In genomic region chr19:47310323-47310722, GRCh38 we compare ENCODE assay signal across 25 cellular contexts. TPM values are rescaled to one million over a fixed set of nuclear protein-coding genes. Genes with fewer than 3 reads are reported as not detected.
DNase-seq lines count a peak whose midpoint lies in the region; ATAC-seq and TF ChIP-seq lines count a peak whose summit lies in the region.
"Had no signal": no experiment of that assay in that cellular context is flagged by ENCODE, and none has a peak within 500 bp of the region (broad histone marks: within the 10 kb centered on the region; RNA-seq: fewer than 3 reads in every experiment).

No MANE protein-coding gene starts in this region.

- intact Hi-C loops in left ventricle myocardium inferior (cut with micrococcal nuclease): no loop called here
- intact Hi-C loops in Right ventricle myocardium superior (cut with DNase I): no loop called here
- intact Hi-C loops in upper lobe of right lung (cut with DNase I): no loop called here
- intact Hi-C loops in sciatic nerve (cut with DNase I): no loop called here

- H3K4me3 Mint-ChIP-seq in mesothelial cell of epicardium: no peak overlapping the region
- H3K4me3 Mint-ChIP-seq: T-helper 2 cell treated with Interferon-gamma antibody and Interleukin-4, amounts not matched to agents 5 μg/mL and 100 μg/mL, for 36 hours; type B pancreatic cell had no signal

- peaks cover 5% of the 10 kb centered on the region for H3K4me1 ChIP-seq in left ventricle myocardium inferior
- H3K4me1 ChIP-seq in upper lobe of right lung: peaks cover 10% of the 10 kb centered on the region
- H3K4me1 ChIP-seq: foreskin keratinocyte had no signal

- DNase-seq in left ventricle myocardium inferior (no peak), Right ventricle myocardium superior (no peak), mesothelial cell of epicardium (ENCODE audit: low spot score in 2 of 2, unreplicated experiment in 2 of 2) (no peak), upper lobe of right lung (no peak), sciatic nerve (ENCODE audit: low spot score) (no peak)
- DNase-seq: activated CD4-positive, alpha-beta T cell treated with anti-CD3 and anti-CD28 coated beads, Interleukin-2, amount 50 U/mL, for 1 hour; Calu3; effector CD4-positive, alpha-beta T cell; occipital lobe; stimulated activated CD4-positive, alpha-beta T cell treated with anti-CD3 and anti-CD28 coated beads, Interleukin-12 subunit alpha, Interleukin-12 subunit beta, amount 100 ng/mL, for 4 hours; stimulated activated CD4-positive, alpha-beta T cell treated with anti-CD3 and anti-CD28 coated beads, Interleukin-4, amount 100 ng/mL, for 4 hours; stimulated activated naive CD8-positive, alpha-beta T cell treated with anti-CD3 and anti-CD28 coated beads, Interleukin-15, Interleukin-2, amounts not matched to agents 100 U/mL and 50 U/mL, for 24 hours; WERI-Rb-1 had no signal

- TF ChIP-seq CTCF in left ventricle myocardium inferior (IDR thresholded peaks at IDR 0.05; ENCODE audit: borderline replicate concordance): no peak
- no peak for TF ChIP-seq CTCF in mesothelial cell of epicardium (IDR thresholded peaks at IDR 0.05; ENCODE audit: unreplicated experiment)
- no peak for TF ChIP-seq CTCF in upper lobe of right lung (IDR thresholded peaks at IDR 0.05)

- peak overlapping the region; percentile 59 for H3K27ac Mint-ChIP-seq in mesothelial cell of epicardium
- H3K27ac Mint-ChIP-seq: T-helper 2 cell treated with Interferon-gamma antibody and Interleukin-4, amounts not matched to agents 5 μg/mL and 100 μg/mL, for 36 hours had no signal

- H3K9me3 Mint-ChIP-seq in mesothelial cell of epicardium: no peaks in the 10 kb centered on the region
- H3K9me3 Mint-ChIP-seq: activated naive CD4-positive, alpha-beta T cell treated with anti-CD3 and anti-CD28 coated beads, Interleukin-2, amount 50 U/mL, for 72 hours; T-helper 2 cell treated with Interferon-gamma antibody and Interleukin-4, amounts not matched to agents 5 μg/mL and 100 μg/mL, for 36 hours had no signal

- H3K9me3 ChIP-seq in left ventricle myocardium inferior (replicated peaks) (no peaks in the 10 kb centered on the region), upper lobe of right lung (no peaks in the 10 kb centered on the region)
- H3K9me3 ChIP-seq: BLaER1 had no signal

- H3K36me3 ChIP-seq in left ventricle myocardium inferior (no peaks in the 10 kb centered on the region), upper lobe of right lung (no peaks in the 10 kb centered on the region)
- H3K36me3 ChIP-seq: BLaER1, WERI-Rb-1 had no signal

- peaks cover 4% of the 10 kb centered on the region for H3K27me3 Mint-ChIP-seq in mesothelial cell of epicardium (ENCODE audit: low read depth)

- ATAC-seq in Right ventricle myocardium superior (ENCODE audit: poor library complexity) (no peak), upper lobe of right lung (no peak), sciatic nerve (no peak), GM18511 (IDR thresholded peaks at IDR 0.05; ENCODE audit: unreplicated experiment) (no peak)
- ATAC-seq: activated naive CD4-positive, alpha-beta T cell treated with anti-CD3 and anti-CD28 coated beads, Interleukin-2, amount 50 U/mL, for 72 hours; foreskin keratinocyte; stimulated activated naive CD8-positive, alpha-beta T cell treated with anti-CD3 and anti-CD28 coated beads, Interleukin-15, Interleukin-2, amounts not matched to agents 100 U/mL and 50 U/mL, for 24 hours had no signal

- peak overlapping the region; percentile 35 for H3K4me3 ChIP-seq in left ventricle myocardium inferior
- H3K4me3 ChIP-seq in upper lobe of right lung: peak overlapping the region; percentile 34
- H3K4me3 ChIP-seq: BLaER1, lung had no signal

- peaks cover 12% of the 10 kb centered on the region for H3K4me1 Mint-ChIP-seq in mesothelial cell of epicardium

- no peaks in the 10 kb centered on the region for H3K36me3 Mint-ChIP-seq in mesothelial cell of epicardium
- H3K36me3 Mint-ChIP-seq: activated naive CD4-positive, alpha-beta T cell treated with anti-CD3 and anti-CD28 coated beads, Interleukin-2, amount 50 U/mL, for 72 hours; type B pancreatic cell had no signal

- H3K27ac ChIP-seq in left ventricle myocardium inferior (replicated peaks) (no peak overlapping the region), upper lobe of right lung (peak overlapping the region; percentile 55)
- H3K27ac ChIP-seq: BLaER1, foreskin keratinocyte, KMS-11, WERI-Rb-1 had no signal

- H3K27me3 ChIP-seq in left ventricle myocardium inferior (ENCODE audit: low read depth) (peaks cover 48% of the 10 kb centered on the region), upper lobe of right lung (no peaks in the 10 kb centered on the region)

RNA-seq across cellular contexts. Expression of gene C5AR1, which starts 0.7 kb away (rescaled TPM):
- total RNA-seq in left ventricle myocardium inferior (3.9 TPM), Right ventricle myocardium superior (3.4 TPM), mesothelial cell of epicardium (0.47 to 1.2 TPM (median 0.98 TPM) in 3 replicates), upper lobe of right lung (58.9 TPM), sciatic nerve (33.3 TPM)
- total RNA-seq: myocyte had no signal

RNA-seq across cellular contexts. Expression of gene C5AR2, which starts 21.7 kb away (rescaled TPM):
- 0.38 TPM for total RNA-seq in left ventricle myocardium inferior
- 0.78 TPM for total RNA-seq in Right ventricle myocardium superior
- total RNA-seq in mesothelial cell of epicardium: not detected in 3 replicates
- 3.5 TPM for total RNA-seq in upper lobe of right lung
- 6.1 TPM for total RNA-seq in sciatic nerve
- total RNA-seq: A673; activated naive CD4-positive, alpha-beta T cell treated with anti-CD3 and anti-CD28 coated beads, Interleukin-2, amount 50 U/mL, for 72 hours; astrocyte; foreskin keratinocyte; HT-29; myocyte had no signal

RNA-seq across cellular contexts. Expression of gene INAFM1, which starts 35.6 kb away (rescaled TPM):
- total RNA-seq in left ventricle myocardium inferior (12.2 TPM), Right ventricle myocardium superior (10.4 TPM), mesothelial cell of epicardium (24.4 to 25.1 TPM (median 24.6 TPM) in 3 replicates), upper lobe of right lung (18.2 TPM), sciatic nerve (28.2 TPM)

RNA-seq across cellular contexts. Expression of gene DHX34, which starts 38.8 kb away (rescaled TPM):
- total RNA-seq in left ventricle myocardium inferior (8.1 TPM), Right ventricle myocardium superior (6.4 TPM), mesothelial cell of epicardium (31.7 to 31.9 TPM (median 31.7 TPM) in 3 replicates), upper lobe of right lung (15.8 TPM), sciatic nerve (15.2 TPM)

RNA-seq across cellular contexts. Expression of gene CCDC9, which starts 54.0 kb away (rescaled TPM):
- 21.6 TPM for total RNA-seq in left ventricle myocardium inferior
- 16.3 TPM for total RNA-seq in Right ventricle myocardium superior
- total RNA-seq in mesothelial cell of epicardium: 45.6 to 49.2 TPM (median 46.8 TPM) in 3 replicates
- 36.1 TPM for total RNA-seq in upper lobe of right lung
- total RNA-seq in sciatic nerve: 42.4 TPM
